In the genomic region with DNA sequence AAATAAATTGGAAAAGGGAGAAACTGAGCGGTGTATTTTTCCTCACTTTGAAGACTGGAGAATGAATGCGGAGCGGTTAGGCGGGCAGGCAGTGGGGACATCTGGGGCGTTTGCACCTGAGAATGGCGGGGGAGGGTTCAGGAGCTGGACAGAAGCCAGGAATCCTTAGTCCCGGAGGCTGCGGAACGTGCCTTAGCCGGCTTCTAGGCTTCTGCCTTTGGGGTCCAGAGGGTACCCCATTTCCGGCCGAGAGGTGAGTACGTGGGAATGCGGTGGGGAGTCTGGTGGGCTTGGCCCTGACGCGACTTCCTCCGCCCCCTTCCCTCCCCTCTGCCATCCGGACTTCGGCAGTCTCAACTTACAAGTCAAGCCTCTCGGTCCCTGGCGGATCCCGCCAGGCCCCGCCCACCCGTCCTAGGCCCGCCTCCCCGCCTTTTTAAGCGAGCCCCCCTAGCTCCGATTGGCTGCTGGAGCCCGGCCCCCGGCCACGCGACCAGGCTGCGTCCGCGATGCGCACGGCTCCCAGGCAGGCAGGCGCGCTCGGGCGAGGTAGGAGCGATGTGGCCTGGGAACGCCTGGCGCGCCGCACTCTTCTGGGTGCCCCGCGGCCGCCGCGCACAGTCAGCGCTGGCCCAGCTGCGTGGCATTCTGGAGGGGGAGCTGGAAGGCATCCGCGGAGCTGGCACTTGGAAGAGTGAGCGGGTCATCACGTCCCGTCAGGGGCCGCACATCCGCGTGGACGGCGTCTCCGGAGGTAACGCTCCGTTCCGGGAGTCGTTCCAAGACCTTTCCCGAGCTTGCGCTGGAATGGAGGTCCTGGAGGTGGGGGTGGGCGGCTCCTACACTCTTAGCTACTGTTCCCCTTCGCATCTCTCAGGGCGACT, we compare ENCODE assay signal across 8 cellular contexts. TPM values are rescaled to one million over a fixed set of nuclear protein-coding genes. Genes with fewer than 3 reads are reported as not detected.
DNase-seq lines count a peak whose midpoint lies in the region; ATAC-seq and TF ChIP-seq lines count a peak whose summit lies in the region.

TSS of gene GCAT (plus strand) at position 525 of the 884 bp plus-strand sequence. CDS start at position 559, 34 bp downstream.

- peaks cover 52% of the 10 kb centered on the region for H3K27me3 Mint-ChIP-seq in GM23338 (ENCODE audit: insufficient read depth, low read depth, poor library complexity)
- H3K27me3 Mint-ChIP-seq in nephron progenitor cell (ENCODE audit: low read depth, poor library complexity): peaks cover 10% of the 10 kb centered on the region

- no peaks in the 10 kb centered on the region for H3K9me2 ChIP-seq in GM23338 (ENCODE audit: insufficient read depth)
- H3K9me2 ChIP-seq in Loucy (replicated peaks; ENCODE audit: low read depth, low read length): no peaks in the 10 kb centered on the region

- peak; percentile 84 for ATAC-seq in GM23338
- ATAC-seq in stimulated activated naive CD8-positive, alpha-beta T cell treated with anti-CD3 and anti-CD28 coated beads, Interleukin-15, Interleukin-2, amounts not matched to agents 100 U/mL and 50 U/mL, for 24 hours: peak; percentile 96

- peaks cover 28% of the 10 kb centered on the region for H3K4me1 Mint-ChIP-seq in GM23338
- H3K4me1 Mint-ChIP-seq in nephron progenitor cell: peaks cover 51% of the 10 kb centered on the region

- peak; percentile 62 for DNase-seq in DMS79 treated with DMSO at 0.1 percent for 48 hours (lab: John Stamatoyannopoulos, UW)
- DNase-seq in GM23338 (ENCODE audit: low spot score): peak; percentile 99
- DNase-seq in SIG-M5 treated with dmso at 0.1 percent for 504 hours (lab: John Stamatoyannopoulos, UW; ENCODE audit: unreplicated experiment): peak; percentile 85
- peak; percentile 93 for DNase-seq in activated effector memory CD4-positive, alpha-beta T cell treated with anti-CD3 and anti-CD28 coated beads, Interleukin-2, amount 50 U/mL, for 16 hours
- DNase-seq in fibroblast of the aortic adventitia (ENCODE audit: low read depth): peak; percentile 93
- peak; percentile 98 for DNase-seq in nephron progenitor cell
- peak; percentile 94 for DNase-seq in stimulated activated naive CD8-positive, alpha-beta T cell treated with anti-CD3 and anti-CD28 coated beads, Interleukin-15, Interleukin-2, amounts not matched to agents 100 U/mL and 50 U/mL, for 24 hours

- H3K9me3 ChIP-seq in Loucy (ENCODE audit: insufficient read depth, low read depth, low read length): no peaks in the 10 kb centered on the region

- H3K27ac ChIP-seq in GM23338 (ENCODE audit: low read depth): no peak within 1 kb of the TSS; the same call in 1 of the 2 replicates

- H3K4me1 ChIP-seq in GM23338 (ENCODE audit: insufficient read depth) (peaks cover 25% of the 10 kb centered on the region), Loucy (ENCODE audit: insufficient read depth, low read length, poor library complexity, severe bottlenecking) (peaks cover 30% of the 10 kb centered on the region)

- H3K4me2 ChIP-seq in GM23338 (peak within 1 kb of the TSS; percentile 100), Loucy (ENCODE audit: low read depth, low read length, poor library complexity, severe bottlenecking) (peak within 1 kb of the TSS; percentile 86)

- H3K27me3 ChIP-seq in GM23338 (ENCODE audit: insufficient read depth): peaks cover 63% of the 10 kb centered on the region
- peaks cover 10% of the 10 kb centered on the region for H3K27me3 ChIP-seq in Loucy (ENCODE audit: insufficient read depth, low read length, poor library complexity, severe bottlenecking)

- TF ChIP-seq CTCF in GM23338 (conservative IDR thresholded peaks at IDR 0.05; ENCODE audit: low read depth in 2 of 2): no peak
- no peak for TF ChIP-seq CTCF in Loucy (conservative IDR thresholded peaks at IDR 0.05; ENCODE audit: low read length)
- no peak for TF ChIP-seq CTCF in fibroblast of the aortic adventitia (IDR thresholded peaks at IDR 0.05; ENCODE audit: insufficient read depth, low read length)
- TF ChIP-seq CTCF in nephron progenitor cell (IDR thresholded peaks at IDR 0.05): no peak

- peak within 1 kb of the TSS; percentile 89 for H3K4me3 Mint-ChIP-seq in GM23338
- peak within 1 kb of the TSS; percentile 98 for H3K4me3 Mint-ChIP-seq in nephron progenitor cell

- H4K20me1 ChIP-seq in GM23338 (replicated peaks; ENCODE audit: insufficient read depth) (peaks cover 5% of the 10 kb centered on the region), Loucy (ENCODE audit: insufficient read depth, low read length, poor library complexity, severe bottlenecking) (no peaks in the 10 kb centered on the region)

- H3K27ac Mint-ChIP-seq in GM23338 (peak within 1 kb of the TSS; percentile 83), nephron progenitor cell (peak within 1 kb of the TSS; percentile 94)

- 0 out of 2 replicates have a peak, but pooled peaks cover 6% of the 10 kb centered on the region for H3K79me2 ChIP-seq in GM23338 (replicated peaks; ENCODE audit: insufficient read depth)
- H3K79me2 ChIP-seq in Loucy (ENCODE audit: insufficient read depth, low read length): peaks cover 13% of the 10 kb centered on the region; the same call in 1 of the 2 replicates

- H2AFZ ChIP-seq in GM23338 (peak within 1 kb of the TSS; percentile 94), Loucy (ENCODE audit: low read length) (peak within 1 kb of the TSS; percentile 93)

- H3K36me3 ChIP-seq in GM23338 (ENCODE audit: insufficient read depth): no peaks in the 10 kb centered on the region
- H3K36me3 ChIP-seq in Loucy (ENCODE audit: insufficient read depth, low read length): no peaks in the 10 kb centered on the region

- peak within 1 kb of the TSS; percentile 76 for H3K9ac ChIP-seq in Loucy (ENCODE audit: low read depth, low read length, poor library complexity, severe bottlenecking)

- H3F3A ChIP-seq in GM23338 (replicated peaks; ENCODE audit: low read depth): peaks cover 20% of the 10 kb centered on the region
- H3F3A ChIP-seq in Loucy (ENCODE audit: low read depth): no peaks in the 10 kb centered on the region

- peaks cover 2% of the 10 kb centered on the region; the same call in 1 of the 3 replicates for H3K36me3 Mint-ChIP-seq in GM23338 (ENCODE audit: low read depth)
- peaks cover 6% of the 10 kb centered on the region for H3K36me3 Mint-ChIP-seq in nephron progenitor cell (ENCODE audit: low read depth)

- H3K4me3 ChIP-seq in GM23338 (peak within 1 kb of the TSS; percentile 86), Loucy (ENCODE audit: low read length, poor library complexity, severe bottlenecking) (peak within 1 kb of the TSS; percentile 84), fibroblast of the aortic adventitia (ENCODE audit: low read depth, low read length) (peak within 1 kb of the TSS; percentile 85)

- H3K9me3 Mint-ChIP-seq in GM23338 (no peaks in the 10 kb centered on the region; the same call in 2 of the 3 replicates), nephron progenitor cell (no peaks in the 10 kb centered on the region)

TF ChIP-seq in GM23338, 12 proteins besides CTCF, POLR2A, EP300 and RAD21:
- TF ChIP-seq POLR2AphosphoS5 (IDR thresholded peaks at IDR 0.05; ENCODE audit: low read depth): peak; percentile 93
- TF ChIP-seq NANOG (IDR thresholded peaks at IDR 0.05; ENCODE audit: borderline replicate concordance): no peak
- TF ChIP-seq ZNF114 (CRISPR knock-in tag; IDR thresholded peaks at IDR 0.05): no peak
- no peak for TF ChIP-seq ZNF331 (CRISPR knock-in tag; IDR thresholded peaks at IDR 0.05; ENCODE audit: low read depth)
- peak; percentile 50 for TF ChIP-seq REST (IDR thresholded peaks at IDR 0.05; ENCODE audit: unreplicated experiment)
- TF ChIP-seq CREB1 (CRISPR knock-in tag; IDR thresholded peaks at IDR 0.05; ENCODE audit: low read depth): peak; percentile 87

RNA-seq across cellular contexts. Expression of gene GCAT, which starts in this region (rescaled TPM):
- 61.3 and 87.3 TPM in 2 replicates for total RNA-seq in GM23338 (2014; rRNA removed; shearing (Covaris generic))
- 36.8 and 39.1 TPM in 2 replicates for polyA plus RNA-seq in GM23338 (2016; fragmentation: Nextera tagmentation; extraction: Ambion mirVana)
- total RNA-seq in fibroblast of the aortic adventitia (ENCODE audit: low replicate concordance): 13.1 and 16.2 TPM in 2 replicates
